ENCODE assay signal across 8 cellular contexts in genomic region chr3:127574880-127575878, GRCh38. TPM values are rescaled to one million over a fixed set of nuclear protein-coding genes. Genes with fewer than 3 reads are reported as not detected.
DNase-seq lines count a peak whose midpoint lies in the region; ATAC-seq and TF ChIP-seq lines count a peak whose summit lies in the region.

No MANE protein-coding gene starts in this region.

- peaks cover 0 to 15% of the 10 kb centered on the region in 2 donors for H3K4me1 ChIP-seq in left lung

- peaks cover 0 to 85% of the 10 kb centered on the region in 2 donors for H3K36me3 ChIP-seq in left lung

- TF ChIP-seq CTCF in left lung (IDR thresholded peaks at IDR 0.05) = peak; percentile 94 to 98

- no peak overlapping the region for H3K27ac ChIP-seq in left lung

- peak in 13 of 14 donors; percentile 27 to 85 (median 57) for DNase-seq in C1 segment of cervical spinal cord (lab: John Stamatoyannopoulos, UW)
- DNase-seq in NCI-H524 treated with DMSO at 0.1 percent for 48 hours (lab: John Stamatoyannopoulos, UW) = peak; percentile 65
- peak; percentile 89 for DNase-seq in activated CD4-positive, alpha-beta T cell treated with anti-CD3 and anti-CD28 coated beads for 48 hours
- DNase-seq in cerebellum (ENCODE audit: low spot score) = peak; percentile 94
- peak; percentile 83 to 95 for DNase-seq in left lung
- DNase-seq in stimulated activated CD4-positive, alpha-beta T cell treated with anti-CD3 and anti-CD28 coated beads, Interleukin-4, amount 100 ng/mL, for 4 hours = peak; percentile 78 to 81

- no peak overlapping the region for H3K4me3 ChIP-seq in left lung

- H3K27me3 ChIP-seq in left lung = no peaks in the 10 kb centered on the region

- ATAC-seq in GM19372 (IDR thresholded peaks at IDR 0.05; ENCODE audit: low read depth, unreplicated experiment) = peak; percentile 84
- peak; percentile 80 for ATAC-seq in HG03520 (IDR thresholded peaks at IDR 0.05; ENCODE audit: unreplicated experiment)
- ATAC-seq in left lung = peak; percentile 96

- no peaks in the 10 kb centered on the region for H3K9me3 ChIP-seq in left lung

- intact Hi-C loops in left lung (cut with DNase I) = loop anchor here in 1 of 2 donors (10.0 kb wide), 1 partner anchor 390 kb away; no protein-coding TSS in a partner anchor

RNA-seq across cellular contexts. Expression of gene TPRA1, which starts 15.4 kb away (rescaled TPM):
- total RNA-seq in cerebellum = 12.5 TPM
- 10 to 100 TPM; 40.3 to 40.5 TPM for total RNA-seq in left lung

RNA-seq across cellular contexts. Expression of gene MCM2, which starts 23.0 kb away (rescaled TPM):
- 36.2 TPM for total RNA-seq in cerebellum
- 10 to 100 TPM; 17.0 to 37.8 TPM for total RNA-seq in left lung

RNA-seq across cellular contexts. Expression of gene PODXL2, which starts 53.8 kb away (rescaled TPM):
- total RNA-seq in cerebellum (95.3 TPM), left lung (10 to 100 TPM in 1 of 2 donors, 1 to 10 TPM in 1; 2.9 to 12.3 TPM)
